14 cellular contexts compared by ENCODE assay signal in genomic region chr5:139395844-139396640, GRCh38. TPM values are rescaled to one million over a fixed set of nuclear protein-coding genes. Genes with fewer than 3 reads are reported as not detected.
DNase-seq lines count a peak whose midpoint lies in the region; ATAC-seq and TF ChIP-seq lines count a peak whose summit lies in the region.
"Had no signal": no experiment of that assay in that cellular context is flagged by ENCODE, and none has a peak within 500 bp of the region (broad histone marks: within the 10 kb centered on the region; RNA-seq: fewer than 3 reads in every experiment).

No MANE protein-coding gene starts in this region.

- ATAC-seq in T-cell (replicated peaks in 1 of 4) (no peak), HG02885 (IDR thresholded peaks at IDR 0.05; ENCODE audit: poor library complexity, unreplicated experiment) (no peak), GM21825 (IDR thresholded peaks at IDR 0.05; ENCODE audit: unreplicated experiment) (no peak), HG03196 (IDR thresholded peaks at IDR 0.05; ENCODE audit: unreplicated experiment) (no peak)

- H3K4me1 ChIP-seq in BLaER1: peaks cover 60% of the 10 kb centered on the region

- H3K9me3 Mint-ChIP-seq in T-cell: no peaks in the 10 kb centered on the region

- POLR2A ChIA-PET in T-cell (lab: Charles Lee): no interaction called here

- H4K20me1 ChIP-seq in BLaER1: peaks cover 29% of the 10 kb centered on the region

- H3K4me1 Mint-ChIP-seq in T-cell: peaks cover 15 to 21% (median 15%) of the 10 kb centered on the region in 3 donors

- peaks cover 32% of the 10 kb centered on the region for H3K36me3 ChIP-seq in BLaER1

- peak; percentile 1 for TF ChIP-seq CTCF in GM13977 (IDR thresholded peaks at IDR 0.05; ENCODE audit: extremely low read depth, insufficient read depth, missing control alignments)

- H3K27ac Mint-ChIP-seq in T-cell: no peak overlapping the region

- CTCF ChIA-PET in T-cell (lab: Charles Lee): interaction anchor here in 1 of 2 donors (1.5 kb wide), 1 partner anchor 25 kb away, joined by 4 read pairs; no protein-coding TSS in a partner anchor

- no peaks in the 10 kb centered on the region for H3K9me3 ChIP-seq in BLaER1

- DNase-seq in GM13977 (ENCODE audit: low spot score) (no peak), T-cell (no peak), kidney tubule cell (ENCODE audit: low spot score) (peak; percentile 43), hypothalamus (lab: John Stamatoyannopoulos, UW) (no peak)
- DNase-seq: activated gamma-delta T cell; MV-4-11; NCI-H82; stimulated activated CD8-positive, alpha-beta memory T cell treated with anti-CD3 and anti-CD28 coated beads, Interleukin-4, amount 100 ng/mL, for 48 hours had no signal

- peak overlapping the region; percentile 21 to 43 (median 24) for H3K4me3 Mint-ChIP-seq in T-cell

- in situ Hi-C loops in GM13977 (cut with MboI; ENCODE audit: low pct_unique_long_range_greater_than_20kb, low sequenced_read_pairs, unreplicated experiment): no loop called here

- H3K36me3 Mint-ChIP-seq in T-cell: peaks cover 4% of the 10 kb centered on the region

- H3K9ac ChIP-seq in BLaER1: peak overlapping the region; percentile 98

- H3K4me2 ChIP-seq in BLaER1: peak overlapping the region; percentile 99

- no peaks in the 10 kb centered on the region for H3K27me3 Mint-ChIP-seq in T-cell

- peak overlapping the region; percentile 100 for H3K27ac ChIP-seq in BLaER1

- H3K4me3 ChIP-seq in BLaER1: peak overlapping the region; percentile 78

- no peaks in the 10 kb centered on the region for H3K27me3 ChIP-seq in BLaER1

RNA-seq across cellular contexts. Expression of gene PROB1, which starts 1.1 kb away (rescaled TPM):
- 1 to 10 TPM in 3 of 5 donors, under 1 TPM in 2; 0.58 to 1.7 (median 1.5) TPM for total RNA-seq in T-cell

RNA-seq across cellular contexts. Expression of gene MZB1, which starts 6.3 kb away (rescaled TPM):
- 1 to 10 TPM; 2.2 to 6.5 (median 5.0) TPM for total RNA-seq in T-cell
- total RNA-seq: smooth muscle cell had no signal

RNA-seq across cellular contexts. Expression of gene SPATA24, which starts 7.8 kb away (rescaled TPM):
- 1 to 10 TPM; 3.6 to 9.0 (median 4.8) TPM for total RNA-seq in T-cell

RNA-seq across cellular contexts. Expression of gene SLC23A1, which starts 12.9 kb away (rescaled TPM):
- total RNA-seq in T-cell: under 1 TPM in 2 of 5 donors, not detected in 3; 0.15 to 0.86 TPM
- total RNA-seq: mononuclear cell, smooth muscle cell had no signal

RNA-seq across cellular contexts. Expression of gene DNAJC18, which starts 43.3 kb away (rescaled TPM):
- total RNA-seq in T-cell: 1 to 10 TPM; 4.7 to 7.2 (median 6.4) TPM
